ENCODE assay signal across 12 cellular contexts in genomic region chr6:26502169-26502568, GRCh38. TPM values are rescaled to one million over a fixed set of nuclear protein-coding genes. Genes with fewer than 3 reads are reported as not detected.
DNase-seq lines count a peak whose midpoint lies in the region; FAIRE-seq and TF ChIP-seq lines count a peak whose summit lies in the region.
"Had no signal": no experiment of that assay in that cellular context is flagged by ENCODE, and none has a peak within 500 bp of the region (broad histone marks: within the 10 kb centered on the region; RNA-seq: fewer than 3 reads in every experiment).

No MANE protein-coding gene starts in this region.

- H3K4me2 ChIP-seq in MM.1S (ENCODE audit: low read depth, low read length), result peak overlapping the region; percentile 12; the same call in 1 of the 2 replicates
- H3K4me2 ChIP-seq in H1 (ENCODE audit: insufficient read depth in 1 of 2, low read depth in 2 of 2, low read length in 2 of 2), result peak overlapping the region; percentile 80 to 86

- H4K5ac ChIP-seq in H1 (ENCODE audit: insufficient read length, low read depth, low read length), result no peak overlapping the region

- no peak overlapping the region for H2BK120ac ChIP-seq in H1 (replicated peaks; ENCODE audit: low read depth, low read length)

- H3K4me3 ChIP-seq in left ventricle myocardium inferior, result peak overlapping the region; percentile 60
- H3K4me3 ChIP-seq in right atrium auricular region, result peak overlapping the region in 1 of 2 donors; percentile 46
- H3K4me3 ChIP-seq in MM.1S (ENCODE audit: low read length), result no peak overlapping the region
- peak overlapping the region in 2 of 4 experiments; percentile 33 to 56; a peak in 5 of 8 replicates for H3K4me3 ChIP-seq in H1 (ENCODE audit: extremely low read depth in 1 of 4, insufficient read depth in 2 of 4, low read depth in 3 of 4, low read length in 4 of 4)
- peak overlapping the region; percentile 42 for H3K4me3 ChIP-seq in thymus (ENCODE audit: low read length)

- TF ChIP-seq EP300 in H1 (IDR thresholded peaks at IDR 0.05; ENCODE audit: borderline replicate concordance in 1 of 2, low read depth in 2 of 2, low read length in 2 of 2), result no peak

- peaks cover 12% of the 10 kb centered on the region for H3K4me1 ChIP-seq in left ventricle myocardium inferior
- peaks cover 0 to 11% of the 10 kb centered on the region in 2 donors for H3K4me1 ChIP-seq in right atrium auricular region
- H3K4me1 ChIP-seq in MM.1S (ENCODE audit: low read length), result peaks cover 7% of the 10 kb centered on the region
- H3K4me1 ChIP-seq in H1 (replicated peaks in 1 of 4; ENCODE audit: control insufficient read depth in 3 of 4, insufficient read depth in 4 of 4, low read length in 3 of 4), result peaks cover 0 to 5% (median under 1%) of the 10 kb centered on the region in 4 experiments; a peak in 1 of 7 replicates
- peaks cover 3% of the 10 kb centered on the region for H3K4me1 ChIP-seq in thymus (ENCODE audit: control insufficient read depth, insufficient read depth, low read length)

- 0 out of 2 replicates have a peak overlapping the region, but pooled peaks have one; percentile 88 for H2BK15ac ChIP-seq in H1 (ENCODE audit: low read length)

- TF ChIP-seq RAD21 in H1 (IDR thresholded peaks at IDR 0.05 in 1 of 2, conservative IDR thresholded peaks at IDR 0.05 in 1 of 2; ENCODE audit: low read depth in 2 of 2, low read length in 2 of 2), result no peak

- H3K27me3 ChIP-seq in left ventricle myocardium inferior (ENCODE audit: low read depth) (peaks cover 53% of the 10 kb centered on the region), right atrium auricular region (peaks cover 7% of the 10 kb centered on the region in 2 donors), MM.1S (replicated peaks; ENCODE audit: insufficient read depth, low read length) (no peaks in the 10 kb centered on the region), H1 (replicated peaks in 1 of 4; ENCODE audit: control insufficient read depth in 3 of 4, extremely low read depth in 1 of 4, insufficient read depth in 3 of 4, low read length in 3 of 4) (peaks cover 13 to 30% (median 26%) of the 10 kb centered on the region in 4 experiments), thymus (ENCODE audit: control insufficient read depth, insufficient read depth) (peaks cover 10% of the 10 kb centered on the region)
- H3K27me3 ChIP-seq: vagina had no signal

- H2BK20ac ChIP-seq in H1 (ENCODE audit: low read length), result no peak overlapping the region

- H3K79me2 ChIP-seq in MM.1S (ENCODE audit: low read length) (no peaks in the 10 kb centered on the region), H1 (ENCODE audit: control insufficient read depth in 1 of 2, insufficient read depth in 2 of 2, low read length in 2 of 2) (no peaks in the 10 kb centered on the region)

- H4K8ac ChIP-seq in H1 (ENCODE audit: extremely low read depth, insufficient read depth, low read length), result no peak overlapping the region

- DNase-seq in left ventricle myocardium inferior (no peak), right atrium auricular region (ENCODE audit: low spot score) (no peak), MM.1S (no peak), H1 (ENCODE audit: low read depth in 1 of 2, low spot score in 2 of 2) (no peak), G401 (ENCODE audit: low spot score) (no peak), GM19238 (ENCODE audit: insufficient read length, low spot score) (no peak), NCI-H2029 treated with DMSO at 0.1 percent for 48 hours (lab: John Stamatoyannopoulos, UW) (no peak)
- DNase-seq: DND-41, NCI-H226 had no signal

- H2AK5ac ChIP-seq in H1 (ENCODE audit: low read depth, low read length), result no peak overlapping the region

- no peaks in the 10 kb centered on the region for H3K9me2 ChIP-seq in MM.1S (replicated peaks; ENCODE audit: insufficient read depth, low read length)

- no peak overlapping the region for H4K91ac ChIP-seq in H1 (replicated peaks; ENCODE audit: insufficient read length, low read length)

- H3K23me2 ChIP-seq in H1 (ENCODE audit: low read depth, low read length), result no peaks in the 10 kb centered on the region; the same call in 1 of the 2 replicates

- no peaks in the 10 kb centered on the region for H3F3A ChIP-seq in MM.1S (ENCODE audit: insufficient read depth, low read length)

- H3K36me3 ChIP-seq in left ventricle myocardium inferior (no peaks in the 10 kb centered on the region), right atrium auricular region (no peaks in the 10 kb centered on the region), MM.1S (replicated peaks; ENCODE audit: insufficient read depth, low read length) (no peaks in the 10 kb centered on the region), H1 (ENCODE audit: control insufficient read depth in 2 of 4, insufficient read depth in 4 of 4, low read length in 3 of 4) (no peaks in the 10 kb centered on the region), thymus (ENCODE audit: control insufficient read depth, insufficient read depth) (no peaks in the 10 kb centered on the region)
- H3K36me3 ChIP-seq: vagina had no signal

- TF ChIP-seq POLR2A in H1 (IDR thresholded peaks at IDR 0.05; ENCODE audit: control extremely low read depth in 1 of 2, low read depth in 2 of 2, low read length in 2 of 2), result no peak

- H3K14ac ChIP-seq in H1 (ENCODE audit: insufficient read length), result no peak overlapping the region

- no peak for TF ChIP-seq CTCF in left ventricle myocardium inferior (IDR thresholded peaks at IDR 0.05; ENCODE audit: borderline replicate concordance)
- no peak for TF ChIP-seq CTCF in right atrium auricular region (IDR thresholded peaks at IDR 0.05)
- no peak for TF ChIP-seq CTCF in MM.1S (IDR thresholded peaks at IDR 0.05; ENCODE audit: low read length)
- no peak for TF ChIP-seq CTCF in H1 (IDR thresholded peaks at IDR 0.05; ENCODE audit: control extremely low read depth in 1 of 3, insufficient read depth in 1 of 3, low read depth in 1 of 3, low read length in 3 of 3)

- H3K56ac ChIP-seq in H1 (replicated peaks; ENCODE audit: insufficient read length, low read depth, low read length), result no peak overlapping the region

- no peak overlapping the region for H2AFZ ChIP-seq in MM.1S (ENCODE audit: low read length)
- H2AFZ ChIP-seq in H1 (ENCODE audit: low read length), result no peak overlapping the region

- no peak overlapping the region for H3K9ac ChIP-seq in MM.1S (ENCODE audit: low read length)
- H3K9ac ChIP-seq in H1 (replicated peaks in 1 of 4; ENCODE audit: extremely low read depth in 1 of 4, low read depth in 3 of 4, low read length in 3 of 4), result no peak overlapping the region

- H4K20me1 ChIP-seq in MM.1S (ENCODE audit: insufficient read depth, low read length), result no peaks in the 10 kb centered on the region
- no peaks in the 10 kb centered on the region for H4K20me1 ChIP-seq in H1 (replicated peaks in 1 of 2; ENCODE audit: control insufficient read depth in 1 of 2, insufficient read depth in 2 of 2, low read length in 2 of 2)

- no peaks in the 10 kb centered on the region for H3K79me1 ChIP-seq in H1 (ENCODE audit: low read depth, low read length)

- no peak overlapping the region for H3K18ac ChIP-seq in H1 (ENCODE audit: extremely low read depth, low read length)

- POLR2A ChIA-PET in H1 (lab: Charles Lee; ENCODE audit: partially characterized antibody), result interaction anchor here (1.0 to 2.1 kb wide), 2 partner anchors 20 to 77 kb away, joined by 3 to 9 read pairs; no protein-coding TSS in a partner anchor

- H3K9me3 ChIP-seq in left ventricle myocardium inferior (replicated peaks) (no peaks in the 10 kb centered on the region), right atrium auricular region (no peaks in the 10 kb centered on the region), MM.1S (replicated peaks; ENCODE audit: insufficient read depth, low read length) (no peaks in the 10 kb centered on the region), H1 (ENCODE audit: insufficient read depth in 2 of 2, low read depth in 1 of 2, low read length in 1 of 2) (no peaks in the 10 kb centered on the region), thymus (ENCODE audit: control insufficient read depth) (no peaks in the 10 kb centered on the region)
- H3K9me3 ChIP-seq: vagina had no signal

- no peak overlapping the region for H3K4ac ChIP-seq in H1 (replicated peaks; ENCODE audit: insufficient read length, low read depth, low read length)

- CTCF ChIA-PET in H1 (lab: Charles Lee; ENCODE audit: partially characterized antibody), result interaction anchor here (1.0 to 1.7 kb wide), 5 partner anchors 10 to 161 kb away, joined by 3 to 5 read pairs (median 3); no protein-coding TSS in a partner anchor

- H2BK12ac ChIP-seq in H1 (ENCODE audit: low read depth, low read length), result no peak overlapping the region

- no peak overlapping the region for H3K23ac ChIP-seq in H1 (ENCODE audit: insufficient read length)

- in situ Hi-C loops in G401 (cut with HindIII; ENCODE audit: low sequenced_read_pairs), result no loop called here

- H3K27ac ChIP-seq in left ventricle myocardium inferior (replicated peaks) (no peak overlapping the region), right atrium auricular region (no peak overlapping the region), MM.1S (ENCODE audit: low read length) (no peak overlapping the region), H1 (ENCODE audit: low read depth, low read length) (no peak overlapping the region), thymus (ENCODE audit: low read depth) (no peak overlapping the region)
- H3K27ac ChIP-seq: vagina had no signal

- H2BK5ac ChIP-seq in H1 (ENCODE audit: low read depth, low read length), result no peak overlapping the region

- no peak for FAIRE-seq in H1 (lab: Jason Lieb, UNC)

- intact Hi-C loops in left ventricle myocardium inferior (cut with micrococcal nuclease), result no loop called here

RNA-seq across cellular contexts. Expression of gene BTN1A1, which starts 2.1 kb away (rescaled TPM):
- total RNA-seq in left ventricle myocardium inferior, result not detected
- not detected for total RNA-seq in right atrium auricular region
- 0.28 and 0.55 TPM in 2 replicates for total RNA-seq in H1 (2021; fragmentation: NEBNext Ultra II Directional; extraction: Animal tissue kit (Norgen Biotek cat#: 25700))
- 0.22 and 0.35 TPM in 2 replicates for polyA plus RNA-seq in H1 (2011; rRNA removed)
- polyA plus RNA-seq in H1 (2011; cell fraction: cytosol; rRNA removed), result 0.30 TPM
- polyA plus RNA-seq in H1 (2011; cell fraction: nucleus; rRNA removed), result 0.21 TPM
- 0.23 to 0.55 TPM (median 0.37 TPM) in 4 replicates for polyA plus RNA-seq in H1 (2012, experiment 1 of 2)
- 0.26 TPM for polyA plus RNA-seq in H1 (2012, experiment 2 of 2)
- 0.51 TPM for polyA plus RNA-seq in H1 (2013, experiment 1 of 2)
- polyA plus RNA-seq in H1 (2013, experiment 2 of 2), result 0.63 TPM
- polyA minus RNA-seq in H1 (2011; rRNA and poly(A)+ RNA removed), result 0.10 and 0.32 TPM in 2 replicates
- not detected for polyA minus RNA-seq in H1 (2011; cell fraction: cytosol; rRNA and poly(A)+ RNA removed)
- polyA minus RNA-seq in H1 (2011; cell fraction: nucleus; rRNA and poly(A)+ RNA removed), result 0.30 TPM
- 0.16 TPM for polyA plus RNA-seq in thymus
- total RNA-seq in G401 (2014; rRNA removed; shearing (Covaris generic)), result 0.06 TPM in 1 of 2 replicates, not detected in the other
- total RNA-seq: fibroblast of villous mesenchyme, vagina had no signal

RNA-seq across cellular contexts. Expression of gene HMGN4, which starts 36.0 kb away (rescaled TPM):
- total RNA-seq in left ventricle myocardium inferior (29.7 TPM), right atrium auricular region (10 to 100 TPM; 36.1 to 52.5 TPM)
- total RNA-seq in H1 (2021; fragmentation: NEBNext Ultra II Directional; extraction: Animal tissue kit (Norgen Biotek cat#: 25700)), result 61.9 and 66.4 TPM in 2 replicates
- polyA plus RNA-seq in H1 (2011; rRNA removed) (18.3 and 23.4 TPM in 2 replicates), thymus (62.1 TPM)
- polyA plus RNA-seq in H1 (2011; cell fraction: cytosol; rRNA removed), result 36.0 TPM
- 10.5 TPM for polyA plus RNA-seq in H1 (2011; cell fraction: nucleus; rRNA removed)
- polyA plus RNA-seq in H1 (2012, experiment 1 of 2), result 47.5 to 70.6 TPM (median 56.2 TPM) in 4 replicates
- polyA plus RNA-seq in H1 (2012, experiment 2 of 2), result 12.3 TPM
- polyA plus RNA-seq in H1 (2013, experiment 1 of 2), result 31.2 TPM
- polyA plus RNA-seq in H1 (2013, experiment 2 of 2), result 33.0 TPM
- polyA minus RNA-seq in H1 (2011; rRNA and poly(A)+ RNA removed), result 26.4 and 39.0 TPM in 2 replicates
- 23.9 TPM for polyA minus RNA-seq in H1 (2011; cell fraction: cytosol; rRNA and poly(A)+ RNA removed)
- 10.3 TPM for polyA minus RNA-seq in H1 (2011; cell fraction: nucleus; rRNA and poly(A)+ RNA removed)
- total RNA-seq in G401 (2014; rRNA removed; shearing (Covaris generic)), result 140 and 145 TPM in 2 replicates

RNA-seq across cellular contexts. Expression of gene BTN2A1, which starts 44.4 kb away (rescaled TPM):
- 16.0 TPM for total RNA-seq in left ventricle myocardium inferior
- total RNA-seq in right atrium auricular region, result 10 to 100 TPM in 1 of 2 donors, 1 to 10 TPM in 1; 7.6 to 13.9 TPM
- 10.6 and 11.0 TPM in 2 replicates for total RNA-seq in H1 (2021; fragmentation: NEBNext Ultra II Directional; extraction: Animal tissue kit (Norgen Biotek cat#: 25700))
- polyA plus RNA-seq in H1 (2011; rRNA removed), result 8.7 and 8.9 TPM in 2 replicates
- 11.6 TPM for polyA plus RNA-seq in H1 (2011; cell fraction: cytosol; rRNA removed)
- polyA plus RNA-seq in H1 (2011; cell fraction: nucleus; rRNA removed), result 16.1 TPM
- 11.0 to 13.9 TPM (median 11.8 TPM) in 4 replicates for polyA plus RNA-seq in H1 (2012, experiment 1 of 2)
- 3.7 TPM for polyA plus RNA-seq in H1 (2012, experiment 2 of 2)
- polyA plus RNA-seq in H1 (2013, experiment 1 of 2), result 9.1 TPM
- 9.8 TPM for polyA plus RNA-seq in H1 (2013, experiment 2 of 2)
- polyA minus RNA-seq in H1 (2011; rRNA and poly(A)+ RNA removed), result 12.9 and 13.4 TPM in 2 replicates
- 4.9 TPM for polyA minus RNA-seq in H1 (2011; cell fraction: cytosol; rRNA and poly(A)+ RNA removed)
- 12.0 TPM for polyA minus RNA-seq in H1 (2011; cell fraction: nucleus; rRNA and poly(A)+ RNA removed)
- polyA plus RNA-seq in thymus, result 26.9 TPM
- total RNA-seq in G401 (2014; rRNA removed; shearing (Covaris generic)), result 5.0 and 5.8 TPM in 2 replicates
